In the genomic region with DNA sequence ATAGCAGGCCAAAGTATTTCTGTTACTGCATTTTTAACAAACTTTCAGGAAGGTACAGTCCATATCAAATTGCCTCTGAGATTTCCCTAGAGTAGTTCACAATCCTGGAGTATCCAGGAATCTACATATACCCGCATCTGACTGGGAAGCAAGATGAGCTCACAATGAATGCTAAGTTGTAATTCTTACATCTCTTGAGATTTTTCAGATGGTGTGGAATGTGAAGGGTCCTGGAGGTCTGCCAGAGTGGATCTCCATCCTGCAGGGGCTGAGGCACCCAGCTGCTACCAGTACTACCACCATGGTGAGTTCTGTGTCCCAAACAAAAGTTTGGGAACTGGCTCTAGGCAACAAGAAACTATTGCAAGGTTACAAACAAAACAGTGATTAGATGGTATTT, we compare ENCODE assay signal across 16 cellular contexts.
DNase-seq lines count a peak whose midpoint lies in the region; ATAC-seq and TF ChIP-seq lines count a peak whose summit lies in the region.
"Had no signal": no experiment of that assay in that cellular context is flagged by ENCODE, and none has a peak within 500 bp of the region (broad histone marks: within the 10 kb centered on the region; RNA-seq: fewer than 3 reads in every experiment).

No MANE protein-coding gene starts in this region.

- H3K4me3 Mint-ChIP-seq in HFFc6: no peak overlapping the region
- H3K4me3 Mint-ChIP-seq in activated CD8-positive, alpha-beta memory T cell treated with anti-CD3 and anti-CD28 coated beads, Interleukin-2, amount 10 ng/mL, durations not matched to agents 7 days and 5 days: no peak overlapping the region
- no peak overlapping the region for H3K4me3 Mint-ChIP-seq in activated CD4-positive, alpha-beta T cell treated with anti-CD3 and anti-CD28 coated beads, Interleukin-2, amount 10 ng/mL, durations not matched to agents 7 days and 5 days
- H3K4me3 Mint-ChIP-seq: CD8-positive, alpha-beta memory T cell had no signal

- peak overlapping the region; percentile 85 for H4K91ac ChIP-seq in trophoblast cell (ENCODE audit: low read depth, low read length)

- H3K4me1 ChIP-seq in SJSA1 (replicated peaks) (peaks cover 71% of the 10 kb centered on the region), trophoblast cell (ENCODE audit: control insufficient read depth in 1 of 2, insufficient read depth in 2 of 2, low read length in 2 of 2) (peaks cover 8 to 15% of the 10 kb centered on the region in 2 experiments)

- H3K79me1 ChIP-seq in trophoblast cell (ENCODE audit: low read length): peaks cover 29% of the 10 kb centered on the region

- H3K4me1 Mint-ChIP-seq in HFFc6 (ENCODE audit: low read depth): peaks cover 91% of the 10 kb centered on the region
- no peaks in the 10 kb centered on the region for H3K4me1 Mint-ChIP-seq in activated CD8-positive, alpha-beta memory T cell treated with anti-CD3 and anti-CD28 coated beads, Interleukin-2, amount 10 ng/mL, durations not matched to agents 7 days and 5 days
- H3K4me1 Mint-ChIP-seq in activated CD4-positive, alpha-beta T cell treated with anti-CD3 and anti-CD28 coated beads, Interleukin-2, amount 10 ng/mL, durations not matched to agents 7 days and 5 days: no peaks in the 10 kb centered on the region
- H3K4me1 Mint-ChIP-seq: CD8-positive, alpha-beta memory T cell had no signal

- peak overlapping the region; percentile 72 for H2AK5ac ChIP-seq in trophoblast cell (ENCODE audit: low read length)

- H2AFZ ChIP-seq in trophoblast cell (ENCODE audit: insufficient read depth, low read length, poor library complexity): no peak overlapping the region

- no CpG with 5 or more reads among the region's 1 CpG for WGBS in trophoblast cell (ENCODE audit: extremely low coverage, insufficient coverage, insufficient read length)

- no peak overlapping the region for H3K23ac ChIP-seq in trophoblast cell (ENCODE audit: low read length)

- H3K18ac ChIP-seq in trophoblast cell (ENCODE audit: low read length): peak overlapping the region; percentile 41

- no peak overlapping the region for H3K4me2 ChIP-seq in trophoblast cell (ENCODE audit: low read length)

- no peak overlapping the region for H3K4ac ChIP-seq in trophoblast cell (ENCODE audit: low read depth, low read length)

- DNase-seq in HFFc6 (no peak), SJSA1 (ENCODE audit: low read depth in 1 of 2, low spot score in 2 of 2) (no peak), fibroblast of pulmonary artery (ENCODE audit: low read depth) (peak; percentile 59), trophoblast cell (peak; percentile 93 to 98)
- DNase-seq in activated CD4-positive, alpha-beta T cell treated with anti-CD3 and anti-CD28 coated beads for 4 hours: no peak
- no peak for DNase-seq in activated CD8-positive, alpha-beta memory T cell treated with anti-CD3 and anti-CD28 coated beads, Interleukin-2, amount 10 ng/mL, durations not matched to agents 7 days and 5 days
- DNase-seq in activated CD4-positive, alpha-beta T cell treated with anti-CD3 and anti-CD28 coated beads, Interleukin-2, amount 10 ng/mL, durations not matched to agents 7 days and 5 days: no peak
- DNase-seq: C1 segment of cervical spinal cord; CD8-positive, alpha-beta memory T cell; DMS53; KG1; NCI-H1417 treated with DMSO at 0.1 percent for 48 hours; NCI-H187 treated with DMSO at 0.1 percent for 48 hours; NCI-H226; NCI-H524; NCI-H82 had no signal

- no peak overlapping the region for H3K9ac ChIP-seq in trophoblast cell (ENCODE audit: low read length)

- no peak overlapping the region for H3K4me3 ChIP-seq in SJSA1
- no peak overlapping the region for H3K4me3 ChIP-seq in fibroblast of pulmonary artery (replicated peaks; ENCODE audit: low read depth, low read length)
- no peak overlapping the region for H3K4me3 ChIP-seq in trophoblast cell (ENCODE audit: low read depth, low read length)

- H3K9me3 Mint-ChIP-seq in HFFc6: no peaks in the 10 kb centered on the region; the same call in 1 of the 2 replicates
- H3K9me3 Mint-ChIP-seq in activated CD8-positive, alpha-beta memory T cell treated with anti-CD3 and anti-CD28 coated beads, Interleukin-2, amount 10 ng/mL, durations not matched to agents 7 days and 5 days (ENCODE audit: low read depth): no peaks in the 10 kb centered on the region
- no peaks in the 10 kb centered on the region for H3K9me3 Mint-ChIP-seq in activated CD4-positive, alpha-beta T cell treated with anti-CD3 and anti-CD28 coated beads, Interleukin-2, amount 10 ng/mL, durations not matched to agents 7 days and 5 days
- H3K9me3 Mint-ChIP-seq: CD8-positive, alpha-beta memory T cell had no signal

- no peaks in the 10 kb centered on the region for H3K27me3 ChIP-seq in SJSA1 (replicated peaks)
- H3K27me3 ChIP-seq in trophoblast cell (ENCODE audit: insufficient read depth, low read length): no peaks in the 10 kb centered on the region

- peak overlapping the region; percentile 11 for H4K8ac ChIP-seq in trophoblast cell (ENCODE audit: low read depth, low read length)

- H3K36me3 ChIP-seq in SJSA1: no peaks in the 10 kb centered on the region
- no peaks in the 10 kb centered on the region for H3K36me3 ChIP-seq in trophoblast cell (ENCODE audit: control insufficient read depth in 1 of 2, insufficient read depth in 2 of 2, low read length in 2 of 2)

- H3K36me3 Mint-ChIP-seq in HFFc6 (ENCODE audit: low read depth): peaks cover 6% of the 10 kb centered on the region
- no peaks in the 10 kb centered on the region for H3K36me3 Mint-ChIP-seq in activated CD8-positive, alpha-beta memory T cell treated with anti-CD3 and anti-CD28 coated beads, Interleukin-2, amount 10 ng/mL, durations not matched to agents 7 days and 5 days
- H3K36me3 Mint-ChIP-seq in activated CD4-positive, alpha-beta T cell treated with anti-CD3 and anti-CD28 coated beads, Interleukin-2, amount 10 ng/mL, durations not matched to agents 7 days and 5 days (ENCODE audit: low read depth): no peaks in the 10 kb centered on the region
- H3K36me3 Mint-ChIP-seq: CD8-positive, alpha-beta memory T cell had no signal

- no peak overlapping the region for H4K12ac ChIP-seq in trophoblast cell (ENCODE audit: low read depth, low read length)

- H2BK5ac ChIP-seq in trophoblast cell (ENCODE audit: low read depth, low read length, poor library complexity): peak overlapping the region; percentile 69

- H3K27me3 Mint-ChIP-seq in HFFc6 (ENCODE audit: insufficient read depth): no peaks in the 10 kb centered on the region; the same call in 1 of the 2 replicates
- H3K27me3 Mint-ChIP-seq in activated CD8-positive, alpha-beta memory T cell treated with anti-CD3 and anti-CD28 coated beads, Interleukin-2, amount 10 ng/mL, durations not matched to agents 7 days and 5 days: peaks cover 44% of the 10 kb centered on the region
- peaks cover 2% of the 10 kb centered on the region for H3K27me3 Mint-ChIP-seq in activated CD4-positive, alpha-beta T cell treated with anti-CD3 and anti-CD28 coated beads, Interleukin-2, amount 10 ng/mL, durations not matched to agents 7 days and 5 days

- CTCF ChIA-PET in activated CD8-positive, alpha-beta memory T cell treated with anti-CD3 and anti-CD28 coated beads, Interleukin-2, amount 10 ng/mL, durations not matched to agents 7 days and 5 days (lab: Charles Lee): interaction anchor here (1.1 kb wide), 1 partner anchor 16 kb away, joined by 5 read pairs; no protein-coding TSS in a partner anchor
- CTCF ChIA-PET in activated CD4-positive, alpha-beta T cell treated with anti-CD3 and anti-CD28 coated beads, Interleukin-2, amount 10 ng/mL, durations not matched to agents 7 days and 5 days (lab: Charles Lee): no interaction called here

- H2BK12ac ChIP-seq in trophoblast cell (ENCODE audit: low read length): peak overlapping the region; percentile 91

- POLR2A ChIA-PET in activated CD4-positive, alpha-beta T cell treated with anti-CD3 and anti-CD28 coated beads, Interleukin-2, amount 10 ng/mL, durations not matched to agents 7 days and 5 days (lab: Charles Lee): no interaction called here

- TF ChIP-seq CTCF in HFFc6 (IDR thresholded peaks at IDR 0.05) (no peak), fibroblast of pulmonary artery (IDR thresholded peaks at IDR 0.05; ENCODE audit: low read length, missing control alignments) (no peak)

- H3K14ac ChIP-seq in trophoblast cell (ENCODE audit: low read length): peak overlapping the region; percentile 73

- peaks cover 4% of the 10 kb centered on the region for H3K79me2 ChIP-seq in trophoblast cell (ENCODE audit: control insufficient read depth, insufficient read depth, low read length, poor library complexity)

- no peaks in the 10 kb centered on the region for H3K9me3 ChIP-seq in SJSA1 (replicated peaks)
- no peaks in the 10 kb centered on the region for H3K9me3 ChIP-seq in trophoblast cell (ENCODE audit: insufficient read depth, low read depth, low read length)

- H3K27ac ChIP-seq in SJSA1 (peak overlapping the region; percentile 97), trophoblast cell (ENCODE audit: low read depth, low read length) (peak overlapping the region; percentile 46)

- ATAC-seq in activated CD8-positive, alpha-beta memory T cell treated with anti-CD3 and anti-CD28 coated beads, Interleukin-2, amount 10 ng/mL, durations not matched to agents 7 days and 5 days: no peak

- H2BK120ac ChIP-seq in trophoblast cell (ENCODE audit: insufficient read depth, low read length, poor library complexity): peak overlapping the region; percentile 76

- peak overlapping the region; percentile 42; the same call in 1 of the 2 replicates for H3K27ac Mint-ChIP-seq in HFFc6
- H3K27ac Mint-ChIP-seq in activated CD8-positive, alpha-beta memory T cell treated with anti-CD3 and anti-CD28 coated beads, Interleukin-2, amount 10 ng/mL, durations not matched to agents 7 days and 5 days: no peak overlapping the region
- no peak overlapping the region for H3K27ac Mint-ChIP-seq in activated CD4-positive, alpha-beta T cell treated with anti-CD3 and anti-CD28 coated beads, Interleukin-2, amount 10 ng/mL, durations not matched to agents 7 days and 5 days
- H3K27ac Mint-ChIP-seq: CD8-positive, alpha-beta memory T cell had no signal

Comparison
In these comparisons a context has a peak if more than half of its experiments do, and no peak if none do; other contexts are left out.
1. DNase-seq: peak in fibroblast of pulmonary artery (single experiment) and trophoblast cell (2 of 2); none in HFFc6 (single experiment), SJSA1 (0 of 2), activated CD4-positive, alpha-beta T cell treated with anti-CD3 and anti-CD28 coated beads for 4 hours (0 of 2), activated CD8-positive, alpha-beta memory T cell treated with anti-CD3 and anti-CD28 coated beads, Interleukin-2, amount 10 ng/mL, durations not matched to agents 7 days and 5 days (single experiment) and activated CD4-positive, alpha-beta T cell treated with anti-CD3 and anti-CD28 coated beads, Interleukin-2, amount 10 ng/mL, durations not matched to agents 7 days and 5 days (single experiment).